12 cellular contexts compared by ENCODE assay signal in genomic region chr5:1002836-1003235, GRCh38. TPM values are rescaled to one million over a fixed set of nuclear protein-coding genes. Genes with fewer than 3 reads are reported as not detected.
DNase-seq lines count a peak whose midpoint lies in the region; ATAC-seq and TF ChIP-seq lines count a peak whose summit lies in the region.
"Had no signal": no experiment of that assay in that cellular context is flagged by ENCODE, and none has a peak within 500 bp of the region (broad histone marks: within the 10 kb centered on the region; RNA-seq: fewer than 3 reads in every experiment).

No MANE protein-coding gene starts in this region.

- POLR2A ChIA-PET in CD8-positive, alpha-beta T cell (lab: Charles Lee), result no interaction called here

- no peak for DNase-seq in T-helper 2 cell treated with Interferon-gamma antibody and Interleukin-4, amounts not matched to agents 5 μg/mL and 100 μg/mL, for 36 hours (ENCODE audit: low spot score)
- no peak for DNase-seq in T-helper 2 cell
- no peak for DNase-seq in CD8-positive, alpha-beta T cell
- peak in 4 of 7 donors; percentile 5 to 23 (median 13) for DNase-seq in adrenal gland
- peak; percentile 38 for DNase-seq in posterior vena cava (ENCODE audit: low spot score)
- DNase-seq in anterior cingulate cortex (lab: John Stamatoyannopoulos, UW), result no peak
- no peak for DNase-seq in NOMO-1 treated with DMSO at 0.1 percent for 48 hours (lab: John Stamatoyannopoulos, UW; ENCODE audit: unreplicated experiment)
- DNase-seq: SIG-M5, T-helper 9 cell had no signal

- CTCF ChIA-PET in CD8-positive, alpha-beta T cell (lab: Charles Lee), result interaction anchor here (1.2 kb wide), 1 partner anchor 18 kb away, joined by 5 read pairs; no protein-coding TSS in a partner anchor

- no peak for TF ChIP-seq CTCF in CD8-positive, alpha-beta T cell (IDR thresholded peaks at IDR 0.05)
- TF ChIP-seq CTCF in adrenal gland (IDR thresholded peaks at IDR 0.05), result no peak

- H3K36me3 ChIP-seq in CD8-positive, alpha-beta T cell (ENCODE audit: insufficient read depth, low read length), result no peaks in the 10 kb centered on the region
- H3K36me3 ChIP-seq in adrenal gland (replicated peaks in 1 of 2), result no peaks in the 10 kb centered on the region
- H3K36me3 ChIP-seq: upper lobe of left lung had no signal

- no peaks in the 10 kb centered on the region for H3K9me3 ChIP-seq in CD8-positive, alpha-beta T cell (ENCODE audit: low read length)
- no peaks in the 10 kb centered on the region for H3K9me3 ChIP-seq in adrenal gland (replicated peaks in 1 of 3)
- H3K9me3 ChIP-seq: upper lobe of left lung had no signal

- H3K27ac Mint-ChIP-seq in T-helper 2 cell treated with Interferon-gamma antibody and Interleukin-4, amounts not matched to agents 5 μg/mL and 100 μg/mL, for 36 hours, result peak overlapping the region; percentile 15
- H3K27ac Mint-ChIP-seq in CD8-positive, alpha-beta T cell, result no peak overlapping the region
- H3K27ac Mint-ChIP-seq: stimulated activated memory B cell treated with anti-CD40 and anti-IgM and Interleukin-4, amounts not matched to agents 10 μg/mL and 1 μg/mL and 100 μg/mL, for 72 hours had no signal

- ATAC-seq in CD8-positive, alpha-beta T cell, result no peak
- no peak for ATAC-seq in GM19455 (IDR thresholded peaks at IDR 0.05; ENCODE audit: unreplicated experiment)
- ATAC-seq: stimulated activated memory B cell treated with anti-CD40 and anti-IgM and Interleukin-4, amounts not matched to agents 10 μg/mL and 1 μg/mL and 100 μg/mL, for 72 hours had no signal

- WGBS in adrenal gland, 4 donors, result 89 to 94% (median 90%) methylated on average over 13 of the region's 13 CpGs

- no peak overlapping the region for H3K4me3 ChIP-seq in CD8-positive, alpha-beta T cell (ENCODE audit: low read depth, low read length)
- H3K4me3 ChIP-seq in adrenal gland, result no peak overlapping the region
- H3K4me3 ChIP-seq: upper lobe of left lung had no signal

- no peak overlapping the region for H3K27ac ChIP-seq in CD8-positive, alpha-beta T cell (ENCODE audit: low read depth, low read length)
- H3K27ac ChIP-seq in adrenal gland, result no peak overlapping the region

- H3K4me1 Mint-ChIP-seq in T-helper 2 cell treated with Interferon-gamma antibody and Interleukin-4, amounts not matched to agents 5 μg/mL and 100 μg/mL, for 36 hours (ENCODE audit: low read depth), result peaks cover 31% of the 10 kb centered on the region
- H3K4me1 Mint-ChIP-seq in CD8-positive, alpha-beta T cell (ENCODE audit: low read depth), result peaks cover 16% of the 10 kb centered on the region

- H3K27me3 Mint-ChIP-seq in T-helper 2 cell treated with Interferon-gamma antibody and Interleukin-4, amounts not matched to agents 5 μg/mL and 100 μg/mL, for 36 hours (ENCODE audit: low read depth), result peaks cover 28% of the 10 kb centered on the region
- H3K27me3 Mint-ChIP-seq in CD8-positive, alpha-beta T cell (ENCODE audit: low read depth), result peaks cover 14% of the 10 kb centered on the region

- peaks cover 26% of the 10 kb centered on the region for H3K4me1 ChIP-seq in CD8-positive, alpha-beta T cell (ENCODE audit: insufficient read depth, low read length)
- peaks cover 0 to 12% of the 10 kb centered on the region in 2 donors for H3K4me1 ChIP-seq in adrenal gland (replicated peaks in 1 of 2)

- intact Hi-C loops in CD8-positive, alpha-beta T cell (cut with DNase I, micrococcal nuclease), result no loop called here
- intact Hi-C loops in adrenal gland (cut with DNase I) (loop anchor here (10.0 kb wide), 1 partner anchor 142 kb away; no protein-coding TSS in a partner anchor), posterior vena cava (cut with DNase I) (loop anchor here in 1 of 2 donors (5.0 kb wide), 1 partner anchor 814 kb away; no protein-coding TSS in a partner anchor)

- no peak for TF ChIP-seq POLR2A in adrenal gland (IDR thresholded peaks at IDR 0.05)

- no peaks in the 10 kb centered on the region for H3K9me3 Mint-ChIP-seq in T-helper 2 cell treated with Interferon-gamma antibody and Interleukin-4, amounts not matched to agents 5 μg/mL and 100 μg/mL, for 36 hours
- no peaks in the 10 kb centered on the region for H3K9me3 Mint-ChIP-seq in CD8-positive, alpha-beta T cell
- H3K9me3 Mint-ChIP-seq: stimulated activated memory B cell treated with anti-CD40 and anti-IgM and Interleukin-4, amounts not matched to agents 10 μg/mL and 1 μg/mL and 100 μg/mL, for 72 hours had no signal

- no peaks in the 10 kb centered on the region for H3K36me3 Mint-ChIP-seq in T-helper 2 cell treated with Interferon-gamma antibody and Interleukin-4, amounts not matched to agents 5 μg/mL and 100 μg/mL, for 36 hours (ENCODE audit: low read depth)
- H3K36me3 Mint-ChIP-seq in CD8-positive, alpha-beta T cell, result no peaks in the 10 kb centered on the region
- H3K36me3 Mint-ChIP-seq: stimulated activated memory B cell treated with anti-CD40 and anti-IgM and Interleukin-4, amounts not matched to agents 10 μg/mL and 1 μg/mL and 100 μg/mL, for 72 hours had no signal

- peaks cover 5% of the 10 kb centered on the region for H3K27me3 ChIP-seq in CD8-positive, alpha-beta T cell (ENCODE audit: insufficient read depth, low read length)
- peaks cover 4% of the 10 kb centered on the region for H3K27me3 ChIP-seq in adrenal gland

- no peak overlapping the region for H3K4me3 Mint-ChIP-seq in T-helper 2 cell treated with Interferon-gamma antibody and Interleukin-4, amounts not matched to agents 5 μg/mL and 100 μg/mL, for 36 hours
- H3K4me3 Mint-ChIP-seq in CD8-positive, alpha-beta T cell, result peak overlapping the region; percentile 11
- H3K4me3 Mint-ChIP-seq: stimulated activated memory B cell treated with anti-CD40 and anti-IgM and Interleukin-4, amounts not matched to agents 10 μg/mL and 1 μg/mL and 100 μg/mL, for 72 hours had no signal

RNA-seq across cellular contexts. Expression of gene NKD2, which starts 5.8 kb away (rescaled TPM):
- under 1 TPM in 1 of 2 experiments, not detected in 1; 0.33 TPM for total RNA-seq in CD8-positive, alpha-beta T cell
- total RNA-seq in adrenal gland (10 to 100 TPM in 4 of 8 donors, 1 to 10 TPM in 4; 5.9 to 25.5 (median 10.8) TPM), posterior vena cava (1 to 10 TPM; 2.7 to 5.0 TPM)
- polyA plus RNA-seq in adrenal gland, result 10 to 100 TPM in 2 of 3 donors, under 1 TPM in 1; 0.92 to 32.8 (median 18.1) TPM

Comparison
In these comparisons a context has a peak if more than half of its experiments do, and no peak if none do; other contexts are left out.
1. DNase-seq: peak in adrenal gland (4 of 7) and posterior vena cava (single experiment); none in T-helper 2 cell treated with Interferon-gamma antibody and Interleukin-4, amounts not matched to agents 5 μg/mL and 100 μg/mL, for 36 hours (single experiment), T-helper 2 cell (0 of 5), CD8-positive, alpha-beta T cell (0 of 7), anterior cingulate cortex (0 of 58) and NOMO-1 treated with DMSO at 0.1 percent for 48 hours (single experiment).
2. intact Hi-C loops: an anchor here in adrenal gland (10.0 kb wide); none called in CD8-positive, alpha-beta T cell.